17 cellular contexts compared by ENCODE assay signal in the genomic region with DNA sequence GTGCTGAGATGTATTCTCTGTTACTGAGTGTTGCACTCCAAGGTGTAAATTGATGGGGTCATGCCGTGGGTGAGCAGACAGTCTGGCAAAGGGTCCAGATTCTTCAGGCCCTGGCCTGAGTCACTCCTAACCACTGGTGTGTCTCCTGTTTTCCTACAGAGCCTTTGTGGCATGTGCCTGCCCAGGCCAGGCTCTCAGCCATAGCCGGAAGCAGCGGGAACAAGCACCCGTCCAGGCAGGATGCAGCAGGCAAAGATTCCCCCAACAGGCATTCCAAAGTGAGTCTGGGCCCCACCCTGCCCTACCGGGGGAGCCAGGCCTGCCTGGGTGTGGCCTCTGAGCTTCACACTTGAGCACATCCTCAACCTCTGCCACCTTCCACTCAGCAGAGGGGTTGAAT.
"Had no signal": no experiment of that assay in that cellular context is flagged by ENCODE, and none has a peak within 500 bp of the region (broad histone marks: within the 10 kb centered on the region; RNA-seq: fewer than 3 reads in every experiment).

No MANE protein-coding gene starts in this region.

- H3K4me1 ChIP-seq: adrenal gland, colonic mucosa, esophagus muscularis mucosa, pancreas, stomach had no signal

- ATAC-seq: activated CD4-positive, CD25-positive, alpha-beta regulatory T cell treated with anti-CD3 and anti-CD28 coated beads, Interleukin-2, amount 50 U/mL, for 24 hours; activated T-cell treated with anti-CD3 and anti-CD28 coated beads, Interleukin-2, amount 50 U/mL, for 72 hours; left cardiac atrium; naive thymus-derived CD8-positive, alpha-beta T cell; pancreas; sciatic nerve; stimulated activated effector memory CD8-positive, alpha-beta T cell treated with anti-CD3 and anti-CD28 coated beads, Interleukin-12 subunit alpha, Interleukin-12 subunit beta, amount 100 ng/mL, for 72 hours had no signal

- H3K27me3 ChIP-seq: adrenal gland, colonic mucosa, esophagus muscularis mucosa, pancreas, stomach had no signal

- FAIRE-seq: pancreas had no signal

- H3K9me3 ChIP-seq: adrenal gland, colonic mucosa, pancreas had no signal

- H3K27ac ChIP-seq: adrenal gland, colonic mucosa, esophagus muscularis mucosa, pancreas, stomach had no signal

- H3K4me3 ChIP-seq: adrenal gland, colonic mucosa, esophagus muscularis mucosa, pancreas, stomach had no signal

- DNase-seq: activated CD8-positive, alpha-beta memory T cell treated with anti-CD3 and anti-CD28 coated beads for 24 hours; activated CD8-positive, alpha-beta memory T cell treated with anti-CD3 and anti-CD28 coated beads, Interleukin-2, amount 50 U/mL, for 48 hours; activated gamma-delta T cell; activated T-cell treated with anti-CD3 and anti-CD28 coated beads, Interleukin-2, amount 50 U/mL, for 72 hours; adrenal gland; colonic mucosa; endodermal cell; left cardiac atrium; naive thymus-derived CD8-positive, alpha-beta T cell; stimulated activated CD4-positive, alpha-beta T cell treated with anti-CD3 and anti-CD28 coated beads, Interleukin-4, amount 100 ng/mL, for 24 hours; stomach; T1000 had no signal
